In genomic region chr20:57061058-57061900, GRCh38 we compare ENCODE assay signal across 8 cellular contexts.
DNase-seq lines count a peak whose midpoint lies in the region; ATAC-seq, FAIRE-seq and TF ChIP-seq lines count a peak whose summit lies in the region.

No MANE protein-coding gene starts in this region.

- peaks cover 0 to 45% (median 20%) of the 10 kb centered on the region in 9 donors for H3K27me3 ChIP-seq in heart left ventricle

- H3K36me3 ChIP-seq in heart left ventricle = no peaks in the 10 kb centered on the region

- no peak for TF ChIP-seq POLR2A in heart left ventricle (IDR thresholded peaks at IDR 0.05)

- H3K9me3 ChIP-seq in heart left ventricle = no peaks in the 10 kb centered on the region

- TF ChIP-seq CTCF in heart left ventricle (IDR thresholded peaks at IDR 0.05) (peak in 3 of 12 donors; percentile 8 to 19 (median 12)), fibroblast of villous mesenchyme (IDR thresholded peaks at IDR 0.05; ENCODE audit: insufficient read depth, low read depth, low read length) (peak; percentile 63)

- H3K4me1 ChIP-seq in heart left ventricle = no peaks in the 10 kb centered on the region

- intact Hi-C loops in cardiac septum (cut with DNase I) = no loop called here
- intact Hi-C loops in heart left ventricle (cut with DNase I) = no loop called here

- FAIRE-seq in RCC 7860 (lab: Jason Lieb, UNC) = no peak

- WGBS in heart left ventricle, 4 donors = 39 to 41% (median 40%) methylated on average over 13 to 14 of the region's 14 CpGs

- DNase-seq in cardiac septum (ENCODE audit: low spot score) (peak; percentile 49), heart left ventricle (no peak), RCC 7860 (ENCODE audit: low spot score) (peak; percentile 36), fibroblast of villous mesenchyme (ENCODE audit: low read depth) (peak; percentile 54), NCI-H226 (no peak), activated gamma-delta T cell (lab: John Stamatoyannopoulos, UW) (no peak)

- H3K27ac ChIP-seq in heart left ventricle = no peak overlapping the region

- H3K4me3 ChIP-seq in heart left ventricle (no peak overlapping the region), fibroblast of villous mesenchyme (ENCODE audit: low read depth, low read length) (no peak overlapping the region)

- ATAC-seq in heart left ventricle (no peak), HG03095 (IDR thresholded peaks at IDR 0.05; ENCODE audit: unreplicated experiment) (no peak), HG02840 (IDR thresholded peaks at IDR 0.05; ENCODE audit: low FRiP score, unreplicated experiment) (no peak)

Comparison
In these comparisons a context has a peak if more than half of its experiments do, and no peak if none do; other contexts are left out.
1. DNase-seq: peak in cardiac septum (single experiment), RCC 7860 (single experiment) and fibroblast of villous mesenchyme (single experiment); none in heart left ventricle (0 of 5), NCI-H226 (single experiment) and activated gamma-delta T cell (single experiment).